8 cellular contexts compared by ENCODE assay signal in genomic region chr3:16264708-16265454, GRCh38. TPM values are rescaled to one million over a fixed set of nuclear protein-coding genes. Genes with fewer than 3 reads are reported as not detected.
A peak's percentile ranks its signal among the peaks of the same experiment; 100 is the strongest.
DNase-seq lines count a peak whose midpoint lies in the region; ATAC-seq and TF ChIP-seq lines count a peak whose summit lies in the region.

Gene DPH3, minus strand, starts transcription at chr3:16264943. Its CDS starts 67 bp downstream, at chr3:16264876.
Gene OXNAD1, plus strand, starts transcription at chr3:16265212. Its CDS starts 5,741 bp downstream, at chr3:16270953.

- H3K4me1 Mint-ChIP-seq in dendritic cell treated with granulocyte-macrophage colony-stimulating factor and Interleukin-4, amounts not matched to agents 40 ng/mL and 50 ng/mL, for 4 days (ENCODE audit: low read depth), result peaks cover 20% of the 10 kb centered on the region

- H3K4me1 ChIP-seq in left lung, result peaks cover 16 to 53% of the 10 kb centered on the region in 2 donors

- TF ChIP-seq CTCF in C4-2B (conservative IDR thresholded peaks at IDR 0.05) (no peak), left lung (IDR thresholded peaks at IDR 0.05) (peak in 1 of 2 donors; percentile 25)

- H3K27me3 ChIP-seq in left lung, result no peaks in the 10 kb centered on the region

- peaks cover 0 to 14% of the 10 kb centered on the region in 2 donors for H3K36me3 ChIP-seq in left lung

- H3K27ac Mint-ChIP-seq in dendritic cell treated with granulocyte-macrophage colony-stimulating factor and Interleukin-4, amounts not matched to agents 40 ng/mL and 50 ng/mL, for 4 days, result peak within 1 kb of the TSS; percentile 89

- no peaks in the 10 kb centered on the region for H3K9me3 ChIP-seq in left lung

- peak within 1 kb of the TSS; percentile 81 to 90 for H3K4me3 ChIP-seq in left lung

- no peaks in the 10 kb centered on the region for H3K9me3 Mint-ChIP-seq in dendritic cell treated with granulocyte-macrophage colony-stimulating factor and Interleukin-4, amounts not matched to agents 40 ng/mL and 50 ng/mL, for 4 days

- ATAC-seq in GM19372 (IDR thresholded peaks at IDR 0.05; ENCODE audit: low read depth, unreplicated experiment), result peak; percentile 99
- peak; percentile 97 for ATAC-seq in HG03558 (IDR thresholded peaks at IDR 0.05; ENCODE audit: extremely low read depth, unreplicated experiment)
- ATAC-seq in left lung, result peak; percentile 99

- peak within 1 kb of the TSS; percentile 89 for H3K27ac ChIP-seq in C4-2B
- H3K27ac ChIP-seq in left lung, result peak within 1 kb of the TSS; percentile 89 to 94

- intact Hi-C loops in dendritic cell treated with granulocyte-macrophage colony-stimulating factor and Interleukin-4, amounts not matched to agents 40 ng/mL and 50 ng/mL, for 4 days (cut with micrococcal nuclease), result no loop called here
- intact Hi-C loops in left lung (cut with DNase I), result no loop called here

- peaks cover 21% of the 10 kb centered on the region for H3K36me3 Mint-ChIP-seq in dendritic cell treated with granulocyte-macrophage colony-stimulating factor and Interleukin-4, amounts not matched to agents 40 ng/mL and 50 ng/mL, for 4 days (ENCODE audit: low read depth)

- H3K27me3 Mint-ChIP-seq in dendritic cell treated with granulocyte-macrophage colony-stimulating factor and Interleukin-4, amounts not matched to agents 40 ng/mL and 50 ng/mL, for 4 days, result no peaks in the 10 kb centered on the region

- H3K4me3 Mint-ChIP-seq in dendritic cell treated with granulocyte-macrophage colony-stimulating factor and Interleukin-4, amounts not matched to agents 40 ng/mL and 50 ng/mL, for 4 days, result peak within 1 kb of the TSS; percentile 93

- DNase-seq in NCI-H748 treated with DMSO at 0.1 percent for 48 hours (lab: John Stamatoyannopoulos, UW), result peak; percentile 90
- peak; percentile 99 for DNase-seq in activated CD4-positive, alpha-beta T cell treated with anti-CD3 and anti-CD28 coated beads, Interleukin-2, amount 50 U/mL, for 24 hours (ENCODE audit: low read depth in 1 of 2, low spot score in 1 of 2)
- peak; percentile 98 to 100 for DNase-seq in left lung
- peak; percentile 98 to 99 for DNase-seq in stimulated activated CD4-positive, alpha-beta T cell treated with anti-CD3 and anti-CD28 coated beads, Interleukin-2, amount 100 ng/mL, for 48 hours

RNA-seq across cellular contexts. Expression of gene DPH3, which starts in this region (rescaled TPM):
- total RNA-seq in left lung, result 10 to 100 TPM; 21.9 to 30.4 TPM

RNA-seq across cellular contexts. Expression of gene OXNAD1, which starts in this region (rescaled TPM):
- total RNA-seq in left lung, result 10 to 100 TPM in 1 of 2 donors, 1 to 10 TPM in 1; 8.4 to 14.3 TPM

Comparison
In these comparisons a context has a peak if more than half of its experiments do, and no peak if none do; other contexts are left out.
1. Peak in every context shown above with its lines: DNase-seq, ATAC-seq, H3K4me3 ChIP-seq and H3K27ac ChIP-seq.